26 cellular contexts compared by ENCODE assay signal in genomic region chr5:66967102-66967501, GRCh38.
DNase-seq lines count a peak whose midpoint lies in the region; ATAC-seq, FAIRE-seq and TF ChIP-seq lines count a peak whose summit lies in the region.
"Had no signal": no experiment of that assay in that cellular context is flagged by ENCODE, and none has a peak within 500 bp of the region (broad histone marks: within the 10 kb centered on the region; RNA-seq: fewer than 3 reads in every experiment).

No MANE protein-coding gene starts in this region.

- peak; percentile 47 for ATAC-seq in Right ventricle myocardium superior (ENCODE audit: poor library complexity)
- peak; percentile 40 for ATAC-seq in stimulated activated effector memory CD8-positive, alpha-beta T cell treated with anti-CD3 and anti-CD28 coated beads, Interleukin-12 subunit alpha, Interleukin-12 subunit beta, amount 100 ng/mL, for 72 hours
- ATAC-seq: activated CD8-positive, alpha-beta memory T cell treated with anti-CD3 and anti-CD28 coated beads, Interleukin-2, amount 10 ng/mL, durations not matched to agents 7 days and 5 days; natural killer cell treated with Interleukin-12 subunit alpha and Interleukin-12 subunit beta and Interleukin-15 and Interleukin-18, amount 100 ng/mL, for 72 hours had no signal

- H3K79me2 ChIP-seq in astrocyte (ENCODE audit: insufficient read depth, low read length), result no peaks in the 10 kb centered on the region

- H3K27me3 ChIP-seq in right atrium auricular region, result no peaks in the 10 kb centered on the region
- H3K27me3 ChIP-seq in astrocyte (ENCODE audit: insufficient read depth, low read length), result no peaks in the 10 kb centered on the region
- H3K27me3 ChIP-seq: esophagus squamous epithelium had no signal

- peak; percentile 66 for FAIRE-seq in astrocyte (lab: Jason Lieb, UNC)
- FAIRE-seq: A204.1 had no signal

- H3K27ac Mint-ChIP-seq in astrocyte (ENCODE audit: unreplicated experiment), result peak overlapping the region; percentile 42
- H3K27ac Mint-ChIP-seq in stimulated activated effector memory CD8-positive, alpha-beta T cell treated with anti-CD3 and anti-CD28 coated beads, Interleukin-12 subunit alpha, Interleukin-12 subunit beta, amount 100 ng/mL, for 72 hours, result no peak overlapping the region
- H3K27ac Mint-ChIP-seq: activated CD8-positive, alpha-beta memory T cell treated with anti-CD3 and anti-CD28 coated beads, Interleukin-2, amount 10 ng/mL, durations not matched to agents 7 days and 5 days; activated T-helper 2 cell treated with anti-CD3 and anti-CD28 coated beads, Interferon-gamma antibody, Interleukin-2, Interleukin-4, amounts not matched to agents 10 μg/mL and 5 μg/mL and 100 μg/mL, durations not matched to agents 14 hours and 24 hours and 36 hours; natural killer cell treated with Interleukin-12 subunit alpha and Interleukin-12 subunit beta and Interleukin-15 and Interleukin-18, amount 100 ng/mL, for 72 hours had no signal

- H3K9me3 Mint-ChIP-seq in astrocyte (ENCODE audit: unreplicated experiment), result no peaks in the 10 kb centered on the region
- no peaks in the 10 kb centered on the region for H3K9me3 Mint-ChIP-seq in stimulated activated effector memory CD8-positive, alpha-beta T cell treated with anti-CD3 and anti-CD28 coated beads, Interleukin-12 subunit alpha, Interleukin-12 subunit beta, amount 100 ng/mL, for 72 hours
- H3K9me3 Mint-ChIP-seq: activated T-helper 2 cell treated with anti-CD3 and anti-CD28 coated beads, Interferon-gamma antibody, Interleukin-2, Interleukin-4, amounts not matched to agents 10 μg/mL and 5 μg/mL and 100 μg/mL, durations not matched to agents 14 hours and 24 hours and 36 hours; central memory CD8-positive, alpha-beta T cell; natural killer cell treated with Interleukin-12 subunit alpha and Interleukin-12 subunit beta and Interleukin-15 and Interleukin-18, amount 100 ng/mL, for 72 hours had no signal

- no peaks in the 10 kb centered on the region for H4K20me1 ChIP-seq in astrocyte (ENCODE audit: insufficient read depth, low read length)

- no peaks in the 10 kb centered on the region for H3K9me3 ChIP-seq in right atrium auricular region
- no peaks in the 10 kb centered on the region for H3K9me3 ChIP-seq in astrocyte (ENCODE audit: insufficient read depth, low read depth, low read length)
- H3K9me3 ChIP-seq: esophagus squamous epithelium had no signal

- H3K9ac ChIP-seq in astrocyte (ENCODE audit: low read length), result no peak overlapping the region
- H3K9ac ChIP-seq: parathyroid adenoma had no signal

- H3K4me3 ChIP-seq in right atrium auricular region (no peak overlapping the region), astrocyte (ENCODE audit: insufficient read depth, low read depth, low read length) (no peak overlapping the region), fibroblast of villous mesenchyme (ENCODE audit: low read depth, low read length) (no peak overlapping the region)
- H3K4me3 ChIP-seq: esophagus squamous epithelium had no signal

- H2AFZ ChIP-seq in astrocyte (ENCODE audit: low read depth, low read length), result no peak overlapping the region
- H2AFZ ChIP-seq: parathyroid adenoma had no signal

- H3K4me1 Mint-ChIP-seq in astrocyte (ENCODE audit: low read depth, unreplicated experiment), result peaks cover 16% of the 10 kb centered on the region
- H3K4me1 Mint-ChIP-seq in stimulated activated effector memory CD8-positive, alpha-beta T cell treated with anti-CD3 and anti-CD28 coated beads, Interleukin-12 subunit alpha, Interleukin-12 subunit beta, amount 100 ng/mL, for 72 hours, result no peaks in the 10 kb centered on the region
- H3K4me1 Mint-ChIP-seq: activated CD8-positive, alpha-beta memory T cell treated with anti-CD3 and anti-CD28 coated beads, Interleukin-2, amount 10 ng/mL, durations not matched to agents 7 days and 5 days; central memory CD8-positive, alpha-beta T cell had no signal

- intact Hi-C loops in Right ventricle myocardium superior (cut with DNase I), result no loop called here

- H3K27me3 Mint-ChIP-seq in astrocyte (ENCODE audit: low read depth, unreplicated experiment), result no peaks in the 10 kb centered on the region

- H3K4me1 ChIP-seq in right atrium auricular region (peaks cover 0 to 30% of the 10 kb centered on the region in 2 donors), astrocyte (ENCODE audit: insufficient read depth, low read length) (peaks cover 13% of the 10 kb centered on the region)
- H3K4me1 ChIP-seq: esophagus squamous epithelium had no signal

- DNase-seq in Right ventricle myocardium superior, result peak; percentile 34
- DNase-seq in right atrium auricular region (ENCODE audit: low spot score), result no peak
- DNase-seq in astrocyte (ENCODE audit: low read depth), result peak; percentile 82
- peak; percentile 40 for DNase-seq in fibroblast of villous mesenchyme (ENCODE audit: low read depth)
- DNase-seq in stimulated activated effector memory CD8-positive, alpha-beta T cell treated with anti-CD3 and anti-CD28 coated beads, Interleukin-12 subunit alpha, Interleukin-12 subunit beta, amount 100 ng/mL, for 72 hours (ENCODE audit: low spot score in 2 of 2), result no peak
- no peak for DNase-seq in stimulated activated CD4-positive, alpha-beta T cell treated with anti-CD3 and anti-CD28 coated beads, Interleukin-2, amount 100 ng/mL, for 48 hours
- DNase-seq in activated CD4-positive, CD25-positive, alpha-beta regulatory T cell (lab: John Stamatoyannopoulos, UW), result no peak
- DNase-seq in stimulated activated naive CD4-positive, alpha-beta T cell treated with Interleukin-2 at 50 U/mL for 16 hours (lab: John Stamatoyannopoulos, UW), result no peak
- DNase-seq: activated CD4-positive, alpha-beta T cell treated with anti-CD3 and anti-CD28 coated beads for 48 hours; activated CD8-positive, alpha-beta memory T cell treated with anti-CD3 and anti-CD28 coated beads, Interleukin-2, amount 10 ng/mL, durations not matched to agents 7 days and 5 days; DMS153; effector CD4-positive, alpha-beta T cell; esophagus squamous epithelium; hippocampal formation; islet precursor cell; NCI-H1105; NCI-H2107; NCI-H510A treated with DMSO at 0.1 percent for 48 hours; stimulated activated CD4-positive, alpha-beta T cell treated with anti-CD3 and anti-CD28 coated beads, Interleukin-4, amount 100 ng/mL, for 24 hours; substantia nigra had no signal

- no peaks in the 10 kb centered on the region for H3K36me3 Mint-ChIP-seq in astrocyte (ENCODE audit: low read depth, unreplicated experiment)
- H3K36me3 Mint-ChIP-seq in stimulated activated effector memory CD8-positive, alpha-beta T cell treated with anti-CD3 and anti-CD28 coated beads, Interleukin-12 subunit alpha, Interleukin-12 subunit beta, amount 100 ng/mL, for 72 hours, result no peaks in the 10 kb centered on the region
- H3K36me3 Mint-ChIP-seq: activated CD8-positive, alpha-beta memory T cell treated with anti-CD3 and anti-CD28 coated beads, Interleukin-2, amount 10 ng/mL, durations not matched to agents 7 days and 5 days; natural killer cell treated with Interleukin-12 subunit alpha and Interleukin-12 subunit beta and Interleukin-15 and Interleukin-18, amount 100 ng/mL, for 72 hours had no signal

- H3K36me3 ChIP-seq in right atrium auricular region, result no peaks in the 10 kb centered on the region
- no peaks in the 10 kb centered on the region for H3K36me3 ChIP-seq in astrocyte (ENCODE audit: insufficient read depth, low read length)
- H3K36me3 ChIP-seq: esophagus squamous epithelium had no signal

- H3K4me3 Mint-ChIP-seq in astrocyte (ENCODE audit: unreplicated experiment), result no peak overlapping the region
- no peak overlapping the region for H3K4me3 Mint-ChIP-seq in stimulated activated effector memory CD8-positive, alpha-beta T cell treated with anti-CD3 and anti-CD28 coated beads, Interleukin-12 subunit alpha, Interleukin-12 subunit beta, amount 100 ng/mL, for 72 hours
- H3K4me3 Mint-ChIP-seq: activated CD8-positive, alpha-beta memory T cell treated with anti-CD3 and anti-CD28 coated beads, Interleukin-2, amount 10 ng/mL, durations not matched to agents 7 days and 5 days; central memory CD8-positive, alpha-beta T cell; natural killer cell treated with Interleukin-12 subunit alpha and Interleukin-12 subunit beta and Interleukin-15 and Interleukin-18, amount 100 ng/mL, for 72 hours had no signal

- peak overlapping the region; percentile 38 for H3K4me2 ChIP-seq in astrocyte (ENCODE audit: low read length)

- TF ChIP-seq CTCF in right atrium auricular region (IDR thresholded peaks at IDR 0.05) (no peak), astrocyte (IDR thresholded peaks at IDR 0.05; ENCODE audit: insufficient read depth, low read depth, low read length) (no peak), fibroblast of villous mesenchyme (IDR thresholded peaks at IDR 0.05; ENCODE audit: insufficient read depth, low read depth, low read length) (no peak)

- H3K27ac ChIP-seq in right atrium auricular region (peak overlapping the region in 1 of 2 donors; percentile 0), astrocyte (ENCODE audit: low read depth, low read length) (peak overlapping the region; percentile 51)
- H3K27ac ChIP-seq: esophagus squamous epithelium, parathyroid adenoma, RWPE1 had no signal

Comparison
In these comparisons a context has a peak if more than half of its experiments do, and no peak if none do; other contexts are left out.
1. DNase-seq: peak in Right ventricle myocardium superior (single experiment), astrocyte (single experiment) and fibroblast of villous mesenchyme (single experiment); none in right atrium auricular region (single experiment), stimulated activated effector memory CD8-positive, alpha-beta T cell treated with anti-CD3 and anti-CD28 coated beads, Interleukin-12 subunit alpha, Interleukin-12 subunit beta, amount 100 ng/mL, for 72 hours (0 of 2), stimulated activated CD4-positive, alpha-beta T cell treated with anti-CD3 and anti-CD28 coated beads, Interleukin-2, amount 100 ng/mL, for 48 hours (0 of 2), activated CD4-positive, CD25-positive, alpha-beta regulatory T cell (0 of 4) and stimulated activated naive CD4-positive, alpha-beta T cell treated with Interleukin-2 at 50 U/mL for 16 hours (single experiment).